Comparison of ENCODE assay signal across 22 cellular contexts in the genomic region with DNA sequence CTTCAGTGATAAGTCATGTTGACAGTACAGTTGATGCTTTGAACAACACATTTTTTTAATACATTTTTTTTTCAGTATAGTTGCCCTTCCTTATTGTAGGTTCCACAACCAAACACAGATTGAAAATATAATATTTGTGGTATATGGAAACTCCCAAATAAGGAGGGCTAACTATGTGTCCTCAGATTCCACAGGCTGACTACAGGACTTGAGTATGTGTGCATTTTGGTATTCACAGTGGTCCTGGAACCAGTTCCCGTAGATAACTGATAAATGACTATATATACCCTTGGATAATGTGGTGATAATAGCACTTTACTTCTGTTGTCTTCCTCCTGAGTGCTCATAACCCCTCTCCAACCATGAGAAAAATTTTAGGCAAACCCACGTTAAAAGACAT.
"Had no signal": no experiment of that assay in that cellular context is flagged by ENCODE, and none has a peak within 500 bp of the region (broad histone marks: within the 10 kb centered on the region; RNA-seq: fewer than 3 reads in every experiment).

No MANE protein-coding gene starts in this region.

- H3K27ac ChIP-seq: KMS-11, RWPE1 had no signal

- H3K9me3 ChIP-seq: SK-N-SH had no signal

- H3K9ac ChIP-seq: KMS-11, SK-N-SH had no signal

- DNase-seq: Kasumi-1, MM.1S, NCI-H1092 treated with DMSO at 0.1 percent for 48 hours, NCI-H1436, NCI-H187, NCI-H2029, NCI-H2081 treated with DMSO at 0.1 percent for 48 hours, NCI-H2171, NCI-H226, NCI-H446, NCI-H510A, NCI-H524 treated with DMSO at 0.1 percent for 48 hours, NCI-H69, NCI-H774, PC-3, SHP77, SK-N-SH, SW 1271, T-cell had no signal

- H3K4me2 ChIP-seq: KMS-11, SK-N-SH had no signal

- ATAC-seq: Panc1, PC-3, T-cell had no signal
